In genomic region chr20:34522969-34523871, GRCh38 we compare ENCODE assay signal across 2 cellular contexts.
A peak's percentile ranks its signal among the peaks of the same experiment; 100 is the strongest.
TF ChIP-seq lines count a peak whose summit lies in the region.

No MANE protein-coding gene starts in this region.

TF ChIP-seq in Ishikawa, 13 proteins besides CTCF, POLR2A, EP300 and RAD21 (continued from another document):
- no peak for TF ChIP-seq REST (IDR thresholded peaks at IDR 0.05; ENCODE audit: low read depth)
- no peak for TF ChIP-seq YY1 (IDR thresholded peaks at IDR 0.05; ENCODE audit: low read depth)
- no peak for TF ChIP-seq EGR1 (IDR thresholded peaks at IDR 0.05)
- TF ChIP-seq TCF12 (IDR thresholded peaks at IDR 0.05; ENCODE audit: low read depth): no peak
- TF ChIP-seq TEAD4 (IDR thresholded peaks at IDR 0.05): no peak
- TF ChIP-seq ZBTB7A (IDR thresholded peaks at IDR 0.05; ENCODE audit: low read depth): no peak
- no peak for TF ChIP-seq NFIC (IDR thresholded peaks at IDR 0.05)
- TF ChIP-seq MAX (IDR thresholded peaks at IDR 0.05): no peak
- no peak for TF ChIP-seq USF1 (IDR thresholded peaks at IDR 0.05)

TF ChIP-seq in GM12878, 131 proteins besides CTCF, POLR2A, EP300 and RAD21 (continued from another document):
- TF ChIP-seq RELB (IDR thresholded peaks at IDR 0.05; ENCODE audit: low read depth): no peak
- peak; percentile 84 for TF ChIP-seq SMC3 (IDR thresholded peaks at IDR 0.05; ENCODE audit: borderline replicate concordance, low read length)
- TF ChIP-seq ELK1 (IDR thresholded peaks at IDR 0.05; ENCODE audit: low read depth, low read length): no peak
- TF ChIP-seq TCF3 (IDR thresholded peaks at IDR 0.05; ENCODE audit: borderline replicate concordance, insufficient read depth, low read depth, low read length): peak; percentile 71; the same call in 1 of the 2 replicates
